1 cellular context compared by ENCODE assay signal in genomic region chr2:240136013-240136670, GRCh38.
A peak's percentile ranks its signal among the peaks of the same experiment; 100 is the strongest.
TF ChIP-seq lines count a peak whose summit lies in the region.

Gene COPS9 (minus strand): TSS chr2:240136305. CDS start chr2:240136284, 21 bp downstream.

TF ChIP-seq in H1, 55 proteins besides CTCF, POLR2A, EP300 and RAD21:
- TF ChIP-seq NRF1 (IDR thresholded peaks at IDR 0.05; ENCODE audit: low read depth, low read length) (no peak), FOSL1 (IDR thresholded peaks at IDR 0.05; ENCODE audit: insufficient read depth, low read depth, low read length) (no peak), CEBPB (IDR thresholded peaks at IDR 0.05; ENCODE audit: low read depth, low read length) (no peak), SIX5 (IDR thresholded peaks at IDR 0.05; ENCODE audit: low read depth, low read length) (no peak), RBBP5 (IDR thresholded peaks at IDR 0.05; ENCODE audit: borderline replicate concordance, low read depth, low read length) (peak; percentile 87), CBX5 (IDR thresholded peaks at IDR 0.05; ENCODE audit: low read depth, low read length) (no peak), SP1 (IDR thresholded peaks at IDR 0.05; ENCODE audit: low read depth, low read length) (no peak), CHD1 (IDR thresholded peaks at IDR 0.05; ENCODE audit: low read depth, low read length) (no peak), SP4 (IDR thresholded peaks at IDR 0.05; ENCODE audit: low read length) (0 out of 2 replicates have a peak, but pooled peaks have one; percentile 1), CHD2 (IDR thresholded peaks at IDR 0.05; ENCODE audit: low read length) (no peak), POU5F1 (IDR thresholded peaks at IDR 0.05; ENCODE audit: low read depth, low read length) (no peak), SAP30 (IDR thresholded peaks at IDR 0.05; ENCODE audit: insufficient read depth, insufficient replicate concordance, low read length) (no peak), BRCA1 (IDR thresholded peaks at IDR 0.05; ENCODE audit: low read depth, low read length) (no peak), CREB1 (IDR thresholded peaks at IDR 0.05) (no peak), SIRT6 (IDR thresholded peaks at IDR 0.05; ENCODE audit: low read length) (no peak), MAX (IDR thresholded peaks at IDR 0.05) (peak; percentile 52; the same call in 1 of the 2 replicates), ATF3 (IDR thresholded peaks at IDR 0.05; ENCODE audit: insufficient read depth, low read depth, low read length) (no peak), EZH2 (IDR thresholded peaks at IDR 0.05; ENCODE audit: low read depth, low read length, severe bottlenecking) (no peak), ATF2 (IDR thresholded peaks at IDR 0.05; ENCODE audit: low read length) (no peak), JUN (IDR thresholded peaks at IDR 0.05; ENCODE audit: low read depth, low read length) (no peak), MAFK (IDR thresholded peaks at IDR 0.05; ENCODE audit: low read depth, low read length) (no peak), JUND (IDR thresholded peaks at IDR 0.05; ENCODE audit: low read length) (no peak), BACH1 (IDR thresholded peaks at IDR 0.05; ENCODE audit: low read length) (no peak), GABPA (IDR thresholded peaks at IDR 0.05; ENCODE audit: borderline replicate concordance, insufficient read depth, low read length) (peak; percentile 96), E2F6 (IDR thresholded peaks at IDR 0.05) (no peak), CTBP2 (IDR thresholded peaks at IDR 0.05; ENCODE audit: borderline replicate concordance, insufficient read depth, insufficient read length, low read length) (no peak), NANOG (IDR thresholded peaks at IDR 0.05; ENCODE audit: insufficient read depth, low read depth, low read length, poor library complexity, severe bottlenecking) (peak; percentile 3), TAF1 (IDR thresholded peaks at IDR 0.05; ENCODE audit: low read depth, low read length) (peak; percentile 75), CBX8 (IDR thresholded peaks at IDR 0.05; ENCODE audit: borderline replicate concordance, low read depth, low read length) (no peak), EGR1 (IDR thresholded peaks at IDR 0.05; ENCODE audit: borderline replicate concordance, low read depth, low read length) (peak; percentile 92), PHF8 (conservative IDR thresholded peaks at IDR 0.05; ENCODE audit: low read depth, low read length) (peak; percentile 90), ZNF274 (IDR thresholded peaks at IDR 0.05; ENCODE audit: borderline replicate concordance, extremely low read depth, low read length) (no peak), TBP (IDR thresholded peaks at IDR 0.05; ENCODE audit: low read depth, low read length) (peak; percentile 74), KDM4A (IDR thresholded peaks at IDR 0.05; ENCODE audit: low read depth, low read length, severe bottlenecking) (peak; percentile 64), HDAC2 (IDR thresholded peaks at IDR 0.05; ENCODE audit: borderline replicate concordance in 1 of 2, low read depth in 2 of 2, low read length in 2 of 2) (no peak; a peak in 1 of 4 replicates), CHD7 (IDR thresholded peaks at IDR 0.05; ENCODE audit: insufficient replicate concordance, low read length) (no peak), KDM5A (IDR thresholded peaks at IDR 0.05; ENCODE audit: low read length) (no peak; the same call in 1 of the 2 replicates), POLR2AphosphoS5 (IDR thresholded peaks at IDR 0.05; ENCODE audit: low read depth, low read length) (peak; percentile 86), TAF7 (optimal IDR thresholded peaks at IDR 0.05; ENCODE audit: borderline replicate concordance, low read depth, low read length) (peak; percentile 71), SRF (IDR thresholded peaks at IDR 0.05; ENCODE audit: low read depth, low read length) (no peak), SUZ12 (IDR thresholded peaks at IDR 0.05; ENCODE audit: low read length) (no peak), GTF2F1 (IDR thresholded peaks at IDR 0.05; ENCODE audit: borderline replicate concordance, low read depth, low read length) (no peak), USF2 (IDR thresholded peaks at IDR 0.05; ENCODE audit: low read length) (no peak), RXRA (IDR thresholded peaks at IDR 0.05; ENCODE audit: insufficient read depth, low read depth, low read length) (no peak), TEAD4 (IDR thresholded peaks at IDR 0.05; ENCODE audit: low read depth, low read length) (no peak), RNF2 (IDR thresholded peaks at IDR 0.05; ENCODE audit: borderline replicate concordance, low read depth, low read length, missing control alignments, poor library complexity, severe bottlenecking) (no peak), KDM1A (IDR thresholded peaks at IDR 0.05; ENCODE audit: borderline replicate concordance, low read length) (no peak), BCL11A (IDR thresholded peaks at IDR 0.05; ENCODE audit: low read depth in 2 of 2, low read length in 2 of 2) (no peak), RFX5 (IDR thresholded peaks at IDR 0.05; ENCODE audit: borderline replicate concordance, low read depth, low read length) (no peak), HDAC6 (IDR thresholded peaks at IDR 0.05; ENCODE audit: low read depth, low read length) (no peak), ASH2L (IDR thresholded peaks at IDR 0.05; ENCODE audit: low read length) (peak; percentile 73), SP2 (IDR thresholded peaks at IDR 0.05; ENCODE audit: low read length) (peak; percentile 95), SIN3A (conservative IDR thresholded peaks at IDR 0.05 in 1 of 2, IDR thresholded peaks at IDR 0.05 in 1 of 2; ENCODE audit: low read depth in 1 of 2, low read length in 2 of 2) (peak; percentile 46 to 81; a peak in 2 of 4 replicates), TCF12 (IDR thresholded peaks at IDR 0.05; ENCODE audit: low read depth, low read length) (0 out of 2 replicates have a peak, but pooled peaks have one; percentile 41), YY1 (IDR thresholded peaks at IDR 0.05; ENCODE audit: low read depth, low read length) (peak; percentile 42; the same call in 1 of the 2 replicates)
TF ChIP-seq in H1: peak in this region for 17.
